In genomic region chr9:95089257-95089873, GRCh38 we compare ENCODE assay signal across 12 cellular contexts.
DNase-seq lines count a peak whose midpoint lies in the region; ATAC-seq and TF ChIP-seq lines count a peak whose summit lies in the region.
"Had no signal": no experiment of that assay in that cellular context is flagged by ENCODE, and none has a peak within 500 bp of the region (broad histone marks: within the 10 kb centered on the region; RNA-seq: fewer than 3 reads in every experiment).

No MANE protein-coding gene starts in this region.

- H4K8ac ChIP-seq in mesenchymal stem cell (ENCODE audit: low read length) = peak overlapping the region; percentile 15

- intact Hi-C loops in body of pancreas (cut with DNase I) (no loop called here), spleen (cut with DNase I; ENCODE audit: low total_unique reads) (no loop called here)

- peak overlapping the region; percentile 12 for H2AK5ac ChIP-seq in mesenchymal stem cell (ENCODE audit: low read length, severe bottlenecking)

- no peak overlapping the region for H2BK12ac ChIP-seq in mesenchymal stem cell (ENCODE audit: low read length in 2 of 2)

- H3K4me2 ChIP-seq in mesenchymal stem cell (ENCODE audit: low read length, poor library complexity, severe bottlenecking) = no peak overlapping the region

- no peak overlapping the region for H3K4me3 ChIP-seq in H7 (ENCODE audit: insufficient read depth, low read depth, low read length)
- no peak overlapping the region for H3K4me3 ChIP-seq in body of pancreas
- no peak overlapping the region for H3K4me3 ChIP-seq in mesenchymal stem cell (ENCODE audit: insufficient read depth in 1 of 2, low read depth in 1 of 2, low read length in 2 of 2)
- no peak overlapping the region for H3K4me3 ChIP-seq in spleen

- H3K14ac ChIP-seq in mesenchymal stem cell (ENCODE audit: low read length in 2 of 2) = no peak overlapping the region

- H3K9me3 ChIP-seq in body of pancreas (no peaks in the 10 kb centered on the region), mesenchymal stem cell (ENCODE audit: control insufficient read depth, low read length) (no peaks in the 10 kb centered on the region), spleen (no peaks in the 10 kb centered on the region)

- no peak overlapping the region for H3K23ac ChIP-seq in mesenchymal stem cell (ENCODE audit: low read length in 2 of 2)

- no peak overlapping the region for H4K91ac ChIP-seq in mesenchymal stem cell (ENCODE audit: low read length)

- no peak overlapping the region for H3K18ac ChIP-seq in mesenchymal stem cell (ENCODE audit: low read depth in 1 of 2, low read length in 2 of 2)

- H2BK5ac ChIP-seq in mesenchymal stem cell (ENCODE audit: low read depth, low read length, poor library complexity, severe bottlenecking) = no peak overlapping the region

- no peak for TF ChIP-seq CTCF in body of pancreas (IDR thresholded peaks at IDR 0.05)
- TF ChIP-seq CTCF in spleen (IDR thresholded peaks at IDR 0.05 in 8 of 11, conservative IDR thresholded peaks at IDR 0.05 in 3 of 11) = no peak

- no peak overlapping the region for H3K4ac ChIP-seq in mesenchymal stem cell (ENCODE audit: low read depth in 1 of 2, low read length in 2 of 2)

- ATAC-seq in body of pancreas = no peak
- no peak for ATAC-seq in GM21737 (IDR thresholded peaks at IDR 0.05; ENCODE audit: unreplicated experiment)

- no peak overlapping the region for H2AFZ ChIP-seq in mesenchymal stem cell (ENCODE audit: low read depth, low read length)

- H2BK15ac ChIP-seq in mesenchymal stem cell (ENCODE audit: low read depth, poor library complexity, severe bottlenecking) = no peak overlapping the region

- 78 to 80% methylated on average over 14 of the region's 14 CpGs for WGBS in body of pancreas, 2 donors
- WGBS in mesenchymal stem cell = 92% methylated on average over 14 of the region's 14 CpGs
- WGBS in spleen, 5 donors = 85 to 90% (median 87%) methylated on average over 5 to 14 of the region's 14 CpGs

- H3K27me3 ChIP-seq in H7 (ENCODE audit: control insufficient read depth, insufficient read depth, low read length) (no peaks in the 10 kb centered on the region), body of pancreas (no peaks in the 10 kb centered on the region), mesenchymal stem cell (ENCODE audit: control insufficient read depth in 1 of 2, insufficient read depth in 1 of 2, low read length in 2 of 2) (no peaks in the 10 kb centered on the region), spleen (replicated peaks in 1 of 7) (no peaks in the 10 kb centered on the region)

- no peak overlapping the region for H2BK120ac ChIP-seq in mesenchymal stem cell (ENCODE audit: low read depth, low read length)

- H3K79me1 ChIP-seq in mesenchymal stem cell (replicated peaks; ENCODE audit: low read length, poor library complexity, severe bottlenecking) = peaks cover 30% of the 10 kb centered on the region

- H3K9ac ChIP-seq in mesenchymal stem cell (ENCODE audit: low read length) = no peak overlapping the region

- TF ChIP-seq POLR2A in body of pancreas (IDR thresholded peaks at IDR 0.05) (no peak), spleen (IDR thresholded peaks at IDR 0.05) (no peak)

- no peaks in the 10 kb centered on the region; the same call in 1 of the 2 replicates for H3K36me3 ChIP-seq in H7 (replicated peaks; ENCODE audit: control insufficient read depth, insufficient read depth, low read length)
- H3K36me3 ChIP-seq in body of pancreas (replicated peaks in 1 of 2; ENCODE audit: insufficient read depth in 1 of 2, low read depth in 2 of 2) = peaks cover 0 to 7% of the 10 kb centered on the region in 2 donors
- peaks cover 28 to 65% of the 10 kb centered on the region in 2 experiments for H3K36me3 ChIP-seq in mesenchymal stem cell (ENCODE audit: control insufficient read depth in 1 of 2, insufficient read depth in 2 of 2, low read depth in 1 of 2, low read length in 2 of 2)
- peaks cover 0 to 47% (median 20%) of the 10 kb centered on the region in 6 donors for H3K36me3 ChIP-seq in spleen

- H3K27ac ChIP-seq in body of pancreas = peak overlapping the region; percentile 57 to 72 (median 68)
- H3K27ac ChIP-seq in mesenchymal stem cell (ENCODE audit: low read length, poor library complexity, severe bottlenecking) = no peak overlapping the region
- H3K27ac ChIP-seq in spleen = peak overlapping the region in 6 of 8 donors; percentile 7 to 85 (median 73)

- H3K4me1 ChIP-seq in body of pancreas = peaks cover 77% of the 10 kb centered on the region
- peaks cover 52% of the 10 kb centered on the region for H3K4me1 ChIP-seq in mesenchymal stem cell (ENCODE audit: control insufficient read depth, insufficient read depth, low read depth, low read length)
- peaks cover 17 to 69% (median 42%) of the 10 kb centered on the region in 6 donors for H3K4me1 ChIP-seq in spleen

- DNase-seq in H7 (peak; percentile 26), body of pancreas (peak in 2 of 4 donors; percentile 15), mesenchymal stem cell (no peak), spleen (peak; percentile 65), T1000 (lab: John Stamatoyannopoulos, UW) (no peak), NCI-H2107 treated with DMSO at 0.1 percent for 48 hours (lab: John Stamatoyannopoulos, UW; ENCODE audit: unreplicated experiment) (no peak), T-helper 1 cell (no peak)
- DNase-seq: activated naive CD8-positive, alpha-beta T cell treated with anti-CD3 and anti-CD28 coated beads, Interleukin-2, amount 10 ng/mL, durations not matched to agents 7 days and 5 days; CD4-positive, alpha-beta memory T cell; effector memory CD4-positive, alpha-beta T cell; NCI-H2029 treated with DMSO at 0.1 percent for 48 hours had no signal

Comparison
In these comparisons a context has a peak if more than half of its experiments do, and no peak if none do; other contexts are left out.
1. DNase-seq: peak in H7 (single experiment) and spleen (single experiment); none in mesenchymal stem cell (single experiment), T1000 (single experiment), NCI-H2107 treated with DMSO at 0.1 percent for 48 hours (single experiment) and T-helper 1 cell (0 of 5).